ENCODE assay signal across 13 cellular contexts in the genomic region with DNA sequence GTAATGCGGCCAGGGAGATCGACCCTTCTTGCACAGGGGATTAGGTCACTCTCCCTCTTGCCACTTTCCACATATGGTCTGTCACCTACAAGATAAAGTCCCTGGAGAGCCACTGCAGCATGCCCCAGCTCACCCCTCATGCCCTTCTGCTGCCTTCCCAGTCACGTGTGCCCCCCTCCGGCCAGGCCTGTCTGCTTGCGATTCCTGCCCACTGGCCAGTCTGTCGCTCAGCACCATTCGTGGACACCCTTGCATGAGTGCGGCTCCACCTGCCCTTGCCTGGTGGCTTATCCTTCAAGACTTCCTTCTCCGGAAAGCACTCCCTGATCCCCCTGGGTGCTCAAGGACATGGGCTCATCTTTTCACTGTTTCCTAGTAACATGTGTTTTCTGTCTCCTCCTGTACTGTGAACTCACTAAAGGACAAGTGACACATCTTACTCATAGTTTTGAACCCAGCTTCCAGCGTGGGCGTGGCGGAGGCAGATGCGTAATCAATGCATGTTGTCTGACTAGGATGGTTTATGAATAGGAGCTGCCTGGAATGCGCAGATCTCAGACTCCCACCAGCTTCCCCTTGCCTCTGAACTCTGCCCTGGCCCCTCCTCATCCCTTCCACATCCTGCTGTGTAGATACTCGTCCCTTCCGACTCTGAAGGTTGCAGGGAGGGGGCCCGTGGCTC. TPM values are rescaled to one million over a fixed set of nuclear protein-coding genes. Genes with fewer than 3 reads are reported as not detected.
DNase-seq lines count a peak whose midpoint lies in the region; ATAC-seq and TF ChIP-seq lines count a peak whose summit lies in the region.
"Had no signal": no experiment of that assay in that cellular context is flagged by ENCODE, and none has a peak within 500 bp of the region (broad histone marks: within the 10 kb centered on the region; RNA-seq: fewer than 3 reads in every experiment).

No MANE protein-coding gene starts in this region.

- H3K4me3 ChIP-seq in IMR-90 (ENCODE audit: insufficient read depth, low read depth, low read length) (no peak overlapping the region), adrenal gland (no peak overlapping the region), neuronal stem cell (ENCODE audit: low read length in 2 of 2) (no peak overlapping the region)

- H3K9me1 ChIP-seq in IMR-90 (ENCODE audit: insufficient read depth, low read length) = peaks cover 7% of the 10 kb centered on the region

- no peak overlapping the region for H3K9ac ChIP-seq in IMR-90 (ENCODE audit: low read depth, low read length)
- no peak overlapping the region for H3K9ac ChIP-seq in neuronal stem cell (ENCODE audit: low read depth, low read length, poor library complexity)
- H3K9ac ChIP-seq: parathyroid adenoma had no signal

- H3K27ac ChIP-seq in IMR-90 (ENCODE audit: insufficient read depth, low read length) (no peak overlapping the region; the same call in 1 of the 2 replicates), adrenal gland (no peak overlapping the region), neuronal stem cell (replicated peaks; ENCODE audit: low read length) (no peak overlapping the region)
- H3K27ac ChIP-seq: parathyroid adenoma had no signal

- 67% methylated on average over 10 of the region's 17 CpGs; no CpG with 5 or more reads in 1 of the 2 experiments for whole genome bisulfite sequencing in IMR-90 (ENCODE audit: extremely low coverage in 2 of 2, insufficient read length in 1 of 2), 2 experiments
- 41 to 53% (median 46%) methylated on average over 13 to 17 of the region's 17 CpGs for WGBS in adrenal gland, 4 donors
- no CpG with 5 or more reads among the region's 17 CpGs for WGBS in neuronal stem cell (ENCODE audit: extremely low coverage in 2 of 2, insufficient read length in 2 of 2, insufficient replicate concordance in 1 of 2), 2 donors

- H3K56ac ChIP-seq in IMR-90 (ENCODE audit: extremely low read depth, insufficient read depth, low read length) = no peak overlapping the region

- H3K9me3 ChIP-seq in IMR-90 (ENCODE audit: control insufficient read depth, insufficient read depth, low read length) (no peaks in the 10 kb centered on the region), adrenal gland (replicated peaks in 1 of 3) (no peaks in the 10 kb centered on the region), neuronal stem cell (replicated peaks in 1 of 2; ENCODE audit: control insufficient read depth in 2 of 2, insufficient read depth in 1 of 2, low read depth in 1 of 2, low read length in 2 of 2) (no peaks in the 10 kb centered on the region)

- DNase-seq in Ammon's horn (ENCODE audit: low spot score) = peak; percentile 70
- peak; percentile 84 for DNase-seq in IMR-90
- DNase-seq in adrenal gland = peak in 5 of 7 donors; percentile 47 to 77 (median 59)
- DNase-seq in neuronal stem cell (ENCODE audit: low spot score) = no peak
- DNase-seq in NCI-H524 (lab: John Stamatoyannopoulos, UW) = no peak
- no peak for DNase-seq in GM20000 (ENCODE audit: low spot score)
- DNase-seq: COR-L47; effector memory CD8-positive, alpha-beta T cell; immature natural killer cell; NCI-H2029 had no signal

- H3K4ac ChIP-seq in IMR-90 (ENCODE audit: low read depth, low read length) = peak overlapping the region; percentile 64; the same call in 1 of the 2 replicates
- no peak overlapping the region for H3K4ac ChIP-seq in neuronal stem cell (ENCODE audit: low read length)

- no peak for TF ChIP-seq RAD21 in IMR-90 (IDR thresholded peaks at IDR 0.05; ENCODE audit: low read length)

- H3K18ac ChIP-seq in IMR-90 (ENCODE audit: low read depth, low read length) (no peak overlapping the region), neuronal stem cell (ENCODE audit: low read length) (peak overlapping the region; percentile 79)

- no peak overlapping the region for H4K5ac ChIP-seq in IMR-90 (ENCODE audit: low read depth, low read length)

- H2BK120ac ChIP-seq in IMR-90 (ENCODE audit: low read depth, low read length) = peak overlapping the region; percentile 63
- no peak overlapping the region for H2BK120ac ChIP-seq in neuronal stem cell (ENCODE audit: low read depth, low read length)

- 0 out of 2 replicates have a peak overlapping the region, but pooled peaks have one; percentile 16 for H4K91ac ChIP-seq in IMR-90 (ENCODE audit: insufficient read depth, low read depth, low read length)
- H4K91ac ChIP-seq in neuronal stem cell (ENCODE audit: low read depth, low read length, poor library complexity) = no peak overlapping the region

- peak overlapping the region; percentile 63 for H2AK9ac ChIP-seq in IMR-90 (replicated peaks; ENCODE audit: low read depth, low read length, poor library complexity)

- H2BK15ac ChIP-seq in IMR-90 (ENCODE audit: low read depth, low read length) = peak overlapping the region; percentile 29; the same call in 1 of the 3 replicates
- H2BK15ac ChIP-seq in neuronal stem cell (ENCODE audit: low read length) = no peak overlapping the region

- H3K4me1 ChIP-seq in IMR-90 (ENCODE audit: control insufficient read depth, insufficient read depth, low read length) = peaks cover 8% of the 10 kb centered on the region
- H3K4me1 ChIP-seq in adrenal gland (replicated peaks in 1 of 2) = no peaks in the 10 kb centered on the region
- H3K4me1 ChIP-seq in neuronal stem cell (ENCODE audit: control insufficient read depth in 2 of 2, insufficient read depth in 1 of 2, low read depth in 1 of 2, low read length in 2 of 2) = peaks cover 0 to 14% of the 10 kb centered on the region in 2 donors
- H3K4me1 ChIP-seq: parathyroid adenoma had no signal

- H2BK12ac ChIP-seq in neuronal stem cell (ENCODE audit: low read length) = no peak overlapping the region

- TF ChIP-seq POLR2A in IMR-90 (IDR thresholded peaks at IDR 0.05; ENCODE audit: low read depth, low read length) = no peak
- TF ChIP-seq POLR2A in adrenal gland (IDR thresholded peaks at IDR 0.05) = no peak

- no peaks in the 10 kb centered on the region for H4K20me1 ChIP-seq in IMR-90 (ENCODE audit: insufficient read depth, low read length)

- intact Hi-C loops in IMR-90 (cut with micrococcal nuclease) (no loop called here), adrenal gland (cut with DNase I) (no loop called here)

- H3K36me3 ChIP-seq in IMR-90 (ENCODE audit: control insufficient read depth, insufficient read depth, low read length) (no peaks in the 10 kb centered on the region), adrenal gland (replicated peaks in 1 of 2) (no peaks in the 10 kb centered on the region), neuronal stem cell (replicated peaks in 1 of 2; ENCODE audit: control insufficient read depth in 2 of 2, insufficient read depth in 2 of 2, low read length in 2 of 2) (no peaks in the 10 kb centered on the region)

- CTCF ChIA-PET in IMR-90 (lab: Yijun Ruan, JAX) = no interaction called here

- BruUV-seq in IMR-90 (replicated peaks; lab: Mats Ljungman, UMichigan) = no TSS peak

- POLR2A ChIA-PET in IMR-90 (lab: Charles Lee; ENCODE audit: unreplicated experiment) = no interaction called here

- dilution Hi-C loops in IMR-90 (cut with HindIII; ENCODE audit: low sequenced_read_pairs, unreplicated experiment) = no loop called here

- in situ Hi-C loops in IMR-90 (cut with MboI; ENCODE audit: low sequenced_read_pairs) = no loop called here

- H2BK5ac ChIP-seq in IMR-90 (ENCODE audit: low read depth, low read length, poor library complexity, severe bottlenecking) = peak overlapping the region; percentile 63
- no peak overlapping the region for H2BK5ac ChIP-seq in neuronal stem cell (ENCODE audit: low read length)

- H3K14ac ChIP-seq in IMR-90 (replicated peaks; ENCODE audit: low read depth, low read length) (0 out of 2 replicates have a peak overlapping the region, but pooled peaks have one; percentile 13), neuronal stem cell (ENCODE audit: low read length) (no peak overlapping the region)

- peak overlapping the region; percentile 22; the same call in 1 of the 2 replicates for H2BK20ac ChIP-seq in IMR-90 (ENCODE audit: low read depth, low read length)

- TF ChIP-seq CTCF in IMR-90 (conservative IDR thresholded peaks at IDR 0.05; ENCODE audit: low read depth, low read length) (no peak), adrenal gland (IDR thresholded peaks at IDR 0.05) (no peak), GM20000 (IDR thresholded peaks at IDR 0.05; ENCODE audit: extremely low read depth, missing control alignments) (no peak)

- H3K4me2 ChIP-seq in IMR-90 (ENCODE audit: low read depth, low read length) (no peak overlapping the region), neuronal stem cell (ENCODE audit: insufficient read depth, low read length, poor library complexity, severe bottlenecking) (no peak overlapping the region)

- H3K23ac ChIP-seq in IMR-90 (ENCODE audit: low read depth, low read length) = no peak overlapping the region
- H3K23ac ChIP-seq in neuronal stem cell (ENCODE audit: low read depth, low read length, poor library complexity) = no peak overlapping the region

- H4K8ac ChIP-seq in IMR-90 (ENCODE audit: low read depth in 2 of 2, low read length in 2 of 2) = peak overlapping the region; percentile 43 to 56; a peak in 3 of 4 replicates
- H4K8ac ChIP-seq in neuronal stem cell (ENCODE audit: low read depth, low read length) = no peak overlapping the region

- H3K79me1 ChIP-seq in IMR-90 (ENCODE audit: low read depth in 1 of 2, low read length in 2 of 2) (no peaks in the 10 kb centered on the region), neuronal stem cell (ENCODE audit: low read depth, low read length) (no peaks in the 10 kb centered on the region)

- ATAC-seq in IMR-90 (ENCODE audit: low read depth) (peak; percentile 67), HG03095 (IDR thresholded peaks at IDR 0.05; ENCODE audit: unreplicated experiment) (no peak), HG03159 (IDR thresholded peaks at IDR 0.05; ENCODE audit: unreplicated experiment) (no peak)
- ATAC-seq: effector memory CD8-positive, alpha-beta T cell had no signal

- H2AFZ ChIP-seq in IMR-90 (replicated peaks; ENCODE audit: low read length, poor library complexity) = peak overlapping the region; percentile 87
- H2AFZ ChIP-seq in neuronal stem cell (ENCODE audit: low read length) = peak overlapping the region; percentile 92
- H2AFZ ChIP-seq: parathyroid adenoma had no signal

- H2AK5ac ChIP-seq in IMR-90 (ENCODE audit: low read depth, low read length) (peak overlapping the region; percentile 82), neuronal stem cell (ENCODE audit: low read depth, low read length) (no peak overlapping the region)

- H3K27me3 ChIP-seq in IMR-90 (ENCODE audit: control insufficient read depth, insufficient read depth, low read length) = peaks cover 3% of the 10 kb centered on the region; the same call in 1 of the 2 replicates
- no peaks in the 10 kb centered on the region for H3K27me3 ChIP-seq in adrenal gland
- no peaks in the 10 kb centered on the region for H3K27me3 ChIP-seq in neuronal stem cell (ENCODE audit: control insufficient read depth in 3 of 3, insufficient read depth in 3 of 3, low read depth in 1 of 3, low read length in 3 of 3)

RNA-seq across cellular contexts. Expression of a gene that starts 7.8 kb away (rescaled TPM):
- total RNA-seq in IMR-90 (2012; rRNA removed) = not detected in 2 replicates
- polyA plus RNA-seq in IMR-90 (2012; rRNA removed) = not detected in 2 replicates
- not detected in 2 replicates for polyA plus RNA-seq in IMR-90 (2012; cell fraction: cytosol; rRNA removed)
- not detected in 2 replicates for polyA plus RNA-seq in IMR-90 (2012; cell fraction: nucleus; rRNA removed; ENCODE audit: low replicate concordance)
- total RNA-seq in adrenal gland = under 1 TPM in 2 of 8 donors, not detected in 6; 0.22 to 0.24 TPM
- under 1 TPM in 1 of 3 donors, not detected in 2; 0.56 TPM for polyA plus RNA-seq in adrenal gland
- polyA plus RNA-seq in neuronal stem cell (2013, experiment 1 of 2) = not detected
- not detected for polyA plus RNA-seq in neuronal stem cell (2013, experiment 2 of 2)

RNA-seq across cellular contexts. Expression of a gene that starts 51.4 kb away (rescaled TPM):
- 9.9 and 13.3 TPM in 2 replicates for total RNA-seq in IMR-90 (2012; rRNA removed)
- 6.3 and 6.4 TPM in 2 replicates for polyA plus RNA-seq in IMR-90 (2012; rRNA removed)
- polyA plus RNA-seq in IMR-90 (2012; cell fraction: cytosol; rRNA removed) = 0.43 and 0.55 TPM in 2 replicates
- 0.50 and 2.0 TPM in 2 replicates for polyA plus RNA-seq in IMR-90 (2012; cell fraction: nucleus; rRNA removed; ENCODE audit: low replicate concordance)
- 1 to 10 TPM in 3 of 8 donors, under 1 TPM in 4, not detected in 1; 0.35 to 1.3 (median 0.84) TPM for total RNA-seq in adrenal gland
- polyA plus RNA-seq in adrenal gland = under 1 TPM in 2 of 3 donors, not detected in 1; 0.10 to 0.79 TPM
- 28.3 TPM for polyA plus RNA-seq in neuronal stem cell (2013, experiment 1 of 2)
- 30.0 TPM for polyA plus RNA-seq in neuronal stem cell (2013, experiment 2 of 2)

Comparison
In these comparisons a context has a peak if more than half of its experiments do, and no peak if none do; other contexts are left out.
1. DNase-seq: peak in Ammon's horn (single experiment), IMR-90 (single experiment) and adrenal gland (5 of 7); none in neuronal stem cell (single experiment), NCI-H524 (0 of 2) and GM20000 (single experiment).